1 cellular context compared by ENCODE assay signal in the genomic region with DNA sequence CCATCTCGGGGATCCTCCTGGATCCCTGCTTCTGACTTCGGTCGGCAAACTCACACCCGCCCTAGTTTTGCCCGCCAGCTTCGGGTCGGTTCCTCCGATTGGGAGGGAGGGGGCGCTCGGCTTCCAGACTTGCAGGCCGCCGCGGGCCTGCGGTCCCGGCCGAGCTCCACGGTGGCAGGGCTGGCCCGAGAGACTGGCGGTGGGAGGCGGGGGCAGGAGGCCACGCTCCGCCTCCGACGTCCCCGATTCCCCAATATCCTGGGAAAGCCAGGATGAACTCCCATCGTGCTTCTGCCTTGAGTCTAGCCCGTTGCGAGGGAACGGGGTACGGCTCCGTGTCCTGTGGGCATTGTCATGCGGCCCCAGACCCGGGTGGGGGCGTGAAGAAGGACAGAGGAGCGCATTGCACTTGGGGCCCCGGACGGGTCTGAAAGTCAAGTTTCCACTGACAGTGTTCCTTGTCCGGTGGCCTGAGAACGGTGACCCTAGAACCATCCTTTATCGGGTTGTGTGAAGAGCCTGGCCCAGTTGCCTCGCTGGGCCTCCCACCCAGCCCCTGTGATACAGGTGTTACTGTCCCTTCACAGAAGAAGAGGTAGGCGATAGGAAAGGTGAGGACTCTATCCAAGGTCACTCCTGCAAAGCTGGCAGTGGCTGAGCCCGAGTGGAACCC.
TF ChIP-seq lines count a peak whose summit lies in the region.

No MANE protein-coding gene starts in this region.

TF ChIP-seq in GM12878, 131 proteins besides CTCF, POLR2A, EP300 and RAD21 (continued from another document):
- TF ChIP-seq SMC3 (IDR thresholded peaks at IDR 0.05; ENCODE audit: borderline replicate concordance, low read length) (peak; percentile 43; the same call in 1 of the 2 replicates), STAT1 (conservative IDR thresholded peaks at IDR 0.05) (no peak), PAX8 (IDR thresholded peaks at IDR 0.05) (no peak), EED (IDR thresholded peaks at IDR 0.05; ENCODE audit: low read depth) (no peak), CHD1 (IDR thresholded peaks at IDR 0.05; ENCODE audit: low read depth, low read length) (no peak), BMI1 (IDR thresholded peaks at IDR 0.05; ENCODE audit: borderline replicate concordance) (no peak), RELA (IDR thresholded peaks at IDR 0.05; ENCODE audit: borderline replicate concordance, partially characterized antibody) (no peak), EZH2 (IDR thresholded peaks at IDR 0.05; ENCODE audit: borderline replicate concordance, control insufficient read depth, low read depth, low read length) (0 out of 2 replicates have a peak, but pooled peaks have one; percentile 60)
- TF ChIP-seq, protein P1, sequence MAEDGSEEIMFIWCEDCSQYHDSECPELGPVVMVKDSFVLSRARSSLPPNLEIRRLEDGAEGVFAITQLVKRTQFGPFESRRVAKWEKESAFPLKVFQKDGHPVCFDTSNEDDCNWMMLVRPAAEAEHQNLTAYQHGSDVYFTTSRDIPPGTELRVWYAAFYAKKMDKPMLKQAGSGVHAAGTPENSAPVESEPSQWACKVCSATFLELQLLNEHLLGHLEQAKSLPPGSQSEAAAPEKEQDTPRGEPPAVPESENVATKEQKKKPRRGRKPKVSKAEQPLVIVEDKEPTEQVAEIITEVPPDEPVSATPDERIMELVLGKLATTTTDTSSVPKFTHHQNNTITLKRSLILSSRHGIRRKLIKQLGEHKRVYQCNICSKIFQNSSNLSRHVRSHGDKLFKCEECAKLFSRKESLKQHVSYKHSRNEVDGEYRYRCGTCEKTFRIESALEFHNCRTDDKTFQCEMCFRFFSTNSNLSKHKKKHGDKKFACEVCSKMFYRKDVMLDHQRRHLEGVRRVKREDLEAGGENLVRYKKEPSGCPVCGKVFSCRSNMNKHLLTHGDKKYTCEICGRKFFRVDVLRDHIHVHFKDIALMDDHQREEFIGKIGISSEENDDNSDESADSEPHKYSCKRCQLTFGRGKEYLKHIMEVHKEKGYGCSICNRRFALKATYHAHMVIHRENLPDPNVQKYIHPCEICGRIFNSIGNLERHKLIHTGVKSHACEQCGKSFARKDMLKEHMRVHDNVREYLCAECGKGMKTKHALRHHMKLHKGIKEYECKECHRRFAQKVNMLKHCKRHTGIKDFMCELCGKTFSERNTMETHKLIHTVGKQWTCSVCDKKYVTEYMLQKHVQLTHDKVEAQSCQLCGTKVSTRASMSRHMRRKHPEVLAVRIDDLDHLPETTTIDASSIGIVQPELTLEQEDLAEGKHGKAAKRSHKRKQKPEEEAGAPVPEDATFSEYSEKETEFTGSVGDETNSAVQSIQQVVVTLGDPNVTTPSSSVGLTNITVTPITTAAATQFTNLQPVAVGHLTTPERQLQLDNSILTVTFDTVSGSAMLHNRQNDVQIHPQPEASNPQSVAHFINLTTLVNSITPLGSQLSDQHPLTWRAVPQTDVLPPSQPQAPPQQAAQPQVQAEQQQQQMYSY (CRISPR knock-in tag; IDR thresholded peaks at IDR 0.05), result no peak
- TF ChIP-seq, protein P2, sequence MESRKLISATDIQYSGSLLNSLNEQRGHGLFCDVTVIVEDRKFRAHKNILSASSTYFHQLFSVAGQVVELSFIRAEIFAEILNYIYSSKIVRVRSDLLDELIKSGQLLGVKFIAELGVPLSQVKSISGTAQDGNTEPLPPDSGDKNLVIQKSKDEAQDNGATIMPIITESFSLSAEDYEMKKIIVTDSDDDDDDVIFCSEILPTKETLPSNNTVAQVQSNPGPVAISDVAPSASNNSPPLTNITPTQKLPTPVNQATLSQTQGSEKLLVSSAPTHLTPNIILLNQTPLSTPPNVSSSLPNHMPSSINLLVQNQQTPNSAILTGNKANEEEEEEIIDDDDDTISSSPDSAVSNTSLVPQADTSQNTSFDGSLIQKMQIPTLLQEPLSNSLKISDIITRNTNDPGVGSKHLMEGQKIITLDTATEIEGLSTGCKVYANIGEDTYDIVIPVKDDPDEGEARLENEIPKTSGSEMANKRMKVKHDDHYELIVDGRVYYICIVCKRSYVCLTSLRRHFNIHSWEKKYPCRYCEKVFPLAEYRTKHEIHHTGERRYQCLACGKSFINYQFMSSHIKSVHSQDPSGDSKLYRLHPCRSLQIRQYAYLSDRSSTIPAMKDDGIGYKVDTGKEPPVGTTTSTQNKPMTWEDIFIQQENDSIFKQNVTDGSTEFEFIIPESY (IDR thresholded peaks at IDR 0.05), result no peak
TF ChIP-seq in GM12878: peak in this region for 2.
